17 cellular contexts compared by ENCODE assay signal in genomic region chr14:59026086-59026485, GRCh38.
DNase-seq lines count a peak whose midpoint lies in the region; ATAC-seq, FAIRE-seq and TF ChIP-seq lines count a peak whose summit lies in the region.
"Had no signal": no experiment of that assay in that cellular context is flagged by ENCODE, and none has a peak within 500 bp of the region (broad histone marks: within the 10 kb centered on the region; RNA-seq: fewer than 3 reads in every experiment).

No MANE protein-coding gene starts in this region.

- in situ Hi-C loops in GM23248 (cut with MboI): loop anchor here (10.0 kb wide), 1 partner anchor 381 kb away; no protein-coding TSS in a partner anchor

- H3F3A ChIP-seq in GM23248 (ENCODE audit: insufficient read depth): peaks cover 11% of the 10 kb centered on the region; the same call in 1 of the 2 replicates

- no peaks in the 10 kb centered on the region for H3K9me3 Mint-ChIP-seq in astrocyte (ENCODE audit: unreplicated experiment)
- no peaks in the 10 kb centered on the region for H3K9me3 Mint-ChIP-seq in activated T-cell treated with anti-CD3 and anti-CD28 coated beads, Interleukin-2, amount 50 U/mL, for 24 hours

- H3K9ac ChIP-seq in GM23248: no peak overlapping the region
- H3K9ac ChIP-seq in astrocyte (ENCODE audit: low read length): no peak overlapping the region
- H3K9ac ChIP-seq: BLaER1 had no signal

- TF ChIP-seq CTCF in astrocyte (IDR thresholded peaks at IDR 0.05; ENCODE audit: insufficient read depth, low read depth, low read length) (no peak), fibroblast of the aortic adventitia (IDR thresholded peaks at IDR 0.05; ENCODE audit: insufficient read depth, low read length) (no peak), upper lobe of left lung (IDR thresholded peaks at IDR 0.05) (no peak)

- H4K20me1 ChIP-seq in GM23248 (ENCODE audit: insufficient read depth): no peaks in the 10 kb centered on the region
- H4K20me1 ChIP-seq in astrocyte (ENCODE audit: insufficient read depth, low read length): no peaks in the 10 kb centered on the region
- H4K20me1 ChIP-seq: BLaER1 had no signal

- no peak overlapping the region for H3K4me3 ChIP-seq in GM23248
- H3K4me3 ChIP-seq in astrocyte (ENCODE audit: insufficient read depth, low read depth, low read length): no peak overlapping the region
- H3K4me3 ChIP-seq in fibroblast of the aortic adventitia (ENCODE audit: low read depth, low read length): no peak overlapping the region
- H3K4me3 ChIP-seq in upper lobe of left lung: no peak overlapping the region
- H3K4me3 ChIP-seq: A549, BLaER1, HAP-1 had no signal

- H3K36me3 Mint-ChIP-seq in astrocyte (ENCODE audit: low read depth, unreplicated experiment): no peaks in the 10 kb centered on the region
- H3K36me3 Mint-ChIP-seq in activated T-cell treated with anti-CD3 and anti-CD28 coated beads, Interleukin-2, amount 50 U/mL, for 24 hours (ENCODE audit: low read depth): no peaks in the 10 kb centered on the region
- H3K36me3 Mint-ChIP-seq: CD8-positive, alpha-beta memory T cell had no signal

- no peaks in the 10 kb centered on the region for H3K9me2 ChIP-seq in GM23248 (ENCODE audit: insufficient read depth)

- H3K4me1 ChIP-seq in GM23248 (ENCODE audit: insufficient read depth): peaks cover 13% of the 10 kb centered on the region
- peaks cover 9% of the 10 kb centered on the region for H3K4me1 ChIP-seq in astrocyte (ENCODE audit: insufficient read depth, low read length)
- H3K4me1 ChIP-seq in upper lobe of left lung: no peaks in the 10 kb centered on the region
- H3K4me1 ChIP-seq: BLaER1, Caco-2, HAP-1 had no signal

- H3K36me3 ChIP-seq in GM23248 (ENCODE audit: low read depth) (no peaks in the 10 kb centered on the region), astrocyte (ENCODE audit: insufficient read depth, low read length) (no peaks in the 10 kb centered on the region), upper lobe of left lung (no peaks in the 10 kb centered on the region)
- H3K36me3 ChIP-seq: BLaER1, HAP-1 had no signal

- H3K27ac Mint-ChIP-seq in astrocyte (ENCODE audit: unreplicated experiment): no peak overlapping the region
- no peak overlapping the region for H3K27ac Mint-ChIP-seq in activated T-cell treated with anti-CD3 and anti-CD28 coated beads, Interleukin-2, amount 50 U/mL, for 24 hours
- H3K27ac Mint-ChIP-seq: CD8-positive, alpha-beta memory T cell had no signal

- no peaks in the 10 kb centered on the region for H3K79me2 ChIP-seq in GM23248 (ENCODE audit: insufficient read depth)
- no peaks in the 10 kb centered on the region for H3K79me2 ChIP-seq in astrocyte (ENCODE audit: insufficient read depth, low read length)

- FAIRE-seq in astrocyte (lab: Jason Lieb, UNC): no peak
- FAIRE-seq: A549, GM19239, H1 had no signal

- TF ChIP-seq POLR2A in upper lobe of left lung (IDR thresholded peaks at IDR 0.05): no peak

- H3K9me3 ChIP-seq in GM23248 (ENCODE audit: low read depth) (no peaks in the 10 kb centered on the region), astrocyte (ENCODE audit: insufficient read depth, low read depth, low read length) (no peaks in the 10 kb centered on the region), upper lobe of left lung (no peaks in the 10 kb centered on the region)
- H3K9me3 ChIP-seq: A549, BLaER1, Caco-2, HAP-1 had no signal

- H3K4me2 ChIP-seq in GM23248 (ENCODE audit: unreplicated experiment) (no peak overlapping the region), astrocyte (ENCODE audit: low read length) (no peak overlapping the region)
- H3K4me2 ChIP-seq: A549, BLaER1 had no signal

- H3K27me3 Mint-ChIP-seq in astrocyte (ENCODE audit: low read depth, unreplicated experiment): no peaks in the 10 kb centered on the region
- peaks cover 23% of the 10 kb centered on the region for H3K27me3 Mint-ChIP-seq in activated T-cell treated with anti-CD3 and anti-CD28 coated beads, Interleukin-2, amount 50 U/mL, for 24 hours

- H2AFZ ChIP-seq in GM23248: no peak overlapping the region
- H2AFZ ChIP-seq in astrocyte (ENCODE audit: low read depth, low read length): no peak overlapping the region

- H3K27ac ChIP-seq in GM23248 (no peak overlapping the region), astrocyte (ENCODE audit: low read depth, low read length) (no peak overlapping the region), upper lobe of left lung (no peak overlapping the region)
- H3K27ac ChIP-seq: A549, BLaER1 had no signal

- ATAC-seq in activated CD4-positive, CD25-positive, alpha-beta regulatory T cell treated with anti-CD3 and anti-CD28 coated beads, Interleukin-2, amount 50 U/mL, for 24 hours: no peak
- ATAC-seq in upper lobe of left lung (ENCODE audit: low FRiP score in 2 of 2): no peak
- ATAC-seq: A549 had no signal

- H3K4me3 Mint-ChIP-seq in astrocyte (ENCODE audit: unreplicated experiment): no peak overlapping the region
- H3K4me3 Mint-ChIP-seq in activated T-cell treated with anti-CD3 and anti-CD28 coated beads, Interleukin-2, amount 50 U/mL, for 24 hours: no peak overlapping the region
- H3K4me3 Mint-ChIP-seq: CD8-positive, alpha-beta memory T cell had no signal

- H3K4me1 Mint-ChIP-seq in astrocyte (ENCODE audit: low read depth, unreplicated experiment): peaks cover 8% of the 10 kb centered on the region
- H3K4me1 Mint-ChIP-seq in activated T-cell treated with anti-CD3 and anti-CD28 coated beads, Interleukin-2, amount 50 U/mL, for 24 hours (ENCODE audit: low read depth): peaks cover 6% of the 10 kb centered on the region

- 93 to 95% methylated on average over 2 of the region's 2 CpGs for WGBS in GM23248 (ENCODE audit: low coverage in 1 of 2, low lambda C conversion rate in 2 of 2, missing lambda C conversion rate in 2 of 2), 2 experiments
- 69 to 71% methylated on average over 2 of the region's 2 CpGs for WGBS in upper lobe of left lung, 2 donors

- TF ChIP-seq EP300 in upper lobe of left lung (IDR thresholded peaks at IDR 0.05): no peak

- no peaks in the 10 kb centered on the region for H3K27me3 ChIP-seq in GM23248 (replicated peaks; ENCODE audit: insufficient read depth)
- no peaks in the 10 kb centered on the region for H3K27me3 ChIP-seq in astrocyte (ENCODE audit: insufficient read depth, low read length)
- H3K27me3 ChIP-seq in upper lobe of left lung: no peaks in the 10 kb centered on the region
- H3K27me3 ChIP-seq: BLaER1 had no signal

- DNase-seq in GM23248 (peak; percentile 11), astrocyte (ENCODE audit: low read depth) (peak; percentile 39), fibroblast of the aortic adventitia (ENCODE audit: low read depth) (peak; percentile 19), upper lobe of left lung (no peak), NCI-H2196 treated with DMSO at 0.1 percent for 48 hours (lab: John Stamatoyannopoulos, UW; ENCODE audit: unreplicated experiment) (no peak)
- no peak for DNase-seq in activated T-cell treated with anti-CD3 and anti-CD28 coated beads, Interleukin-2, amount 50 U/mL, for 24 hours
- DNase-seq: AML-193; Caco-2; CD8-positive, alpha-beta memory T cell; DND-41; GF-D8 had no signal

Comparison
In these comparisons a context has a peak if more than half of its experiments do, and no peak if none do; other contexts are left out.
1. DNase-seq: peak in GM23248 (single experiment), astrocyte (single experiment) and fibroblast of the aortic adventitia (single experiment); none in activated T-cell treated with anti-CD3 and anti-CD28 coated beads, Interleukin-2, amount 50 U/mL, for 24 hours (single experiment), upper lobe of left lung (0 of 2) and NCI-H2196 treated with DMSO at 0.1 percent for 48 hours (single experiment).